Comparison of ENCODE assay signal across 21 cellular contexts in the genomic region with DNA sequence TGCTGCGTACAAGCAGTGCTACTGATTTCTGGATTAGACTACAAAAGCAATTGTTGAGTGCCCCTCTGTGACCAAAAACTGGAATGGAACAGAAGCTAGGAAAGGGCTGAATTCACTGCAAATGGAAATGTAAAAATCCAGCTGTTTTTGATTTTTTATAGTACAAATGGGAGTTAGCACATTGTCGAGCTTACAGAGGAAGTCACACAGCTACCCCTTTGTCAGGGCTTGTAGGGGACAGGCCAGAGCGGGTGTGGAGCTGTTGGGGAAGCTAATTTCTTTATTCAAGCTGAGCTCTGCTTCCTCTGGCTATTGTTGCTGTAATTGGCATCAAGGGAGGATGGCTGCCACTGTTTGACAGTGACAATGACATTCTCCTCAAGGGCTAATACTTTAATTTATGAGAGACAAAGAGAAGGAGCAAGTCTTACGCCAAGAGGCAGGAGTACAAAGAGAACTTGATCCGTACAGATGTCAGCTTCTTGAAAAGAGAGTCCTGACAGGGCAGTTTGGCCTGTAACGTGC.
DNase-seq lines count a peak whose midpoint lies in the region; ATAC-seq and TF ChIP-seq lines count a peak whose summit lies in the region.
"Had no signal": no experiment of that assay in that cellular context is flagged by ENCODE, and none has a peak within 500 bp of the region (broad histone marks: within the 10 kb centered on the region; RNA-seq: fewer than 3 reads in every experiment).

No MANE protein-coding gene starts in this region.

- TF ChIP-seq CTCF in epithelial cell of esophagus (IDR thresholded peaks at IDR 0.05; ENCODE audit: insufficient read depth, low read depth, low read length, missing control alignments) (no peak), neural cell (IDR thresholded peaks at IDR 0.05; ENCODE audit: poor library complexity, severe bottlenecking) (peak; percentile 32), right atrium auricular region (IDR thresholded peaks at IDR 0.05) (no peak)

- H3K9me3 ChIP-seq in neural cell (ENCODE audit: low read length) (no peaks in the 10 kb centered on the region), right atrium auricular region (no peaks in the 10 kb centered on the region)
- H3K9me3 ChIP-seq: colonic mucosa, esophagus muscularis mucosa, ovary, thoracic aorta had no signal

- ATAC-seq in left cardiac atrium: no peak
- ATAC-seq: effector memory CD8-positive, alpha-beta T cell; HepG2; sciatic nerve had no signal

- H3K36me3 ChIP-seq in neural cell (ENCODE audit: insufficient read depth, low read length): no peaks in the 10 kb centered on the region
- H3K36me3 ChIP-seq in right atrium auricular region: no peaks in the 10 kb centered on the region
- H3K36me3 ChIP-seq: colonic mucosa, esophagus muscularis mucosa, ovary, thoracic aorta had no signal

- peak; percentile 81 for TF ChIP-seq EP300 in neural cell (conservative IDR thresholded peaks at IDR 0.05; ENCODE audit: poor library complexity, severe bottlenecking)

- no peak overlapping the region for H2AFZ ChIP-seq in neural cell (ENCODE audit: low read depth, low read length)

- peaks cover 17% of the 10 kb centered on the region for H3F3A ChIP-seq in neural cell (ENCODE audit: insufficient read depth, low read length, poor library complexity, severe bottlenecking)

- H3K79me2 ChIP-seq in neural cell (replicated peaks; ENCODE audit: insufficient read depth, low read length): no peaks in the 10 kb centered on the region

- DNase-seq in COR-L47 (lab: John Stamatoyannopoulos, UW): peak; percentile 66
- peak; percentile 48 for DNase-seq in NCI-H2227 (lab: John Stamatoyannopoulos, UW; ENCODE audit: unreplicated experiment)
- peak; percentile 21 for DNase-seq in epithelial cell of esophagus (ENCODE audit: low read depth)
- DNase-seq in CD1c-positive myeloid dendritic cell (ENCODE audit: extremely low spot score): no peak
- no peak for DNase-seq in right atrium auricular region (ENCODE audit: low spot score)
- DNase-seq in left cardiac atrium: no peak
- DNase-seq: activated CD4-positive, alpha-beta T cell treated with anti-CD3 and anti-CD28 coated beads for 1 hour; activated gamma-delta T cell treated with Interleukin-2 at 50 U/mL for 16 hours; CD4-positive, CD25-positive, alpha-beta regulatory T cell; colonic mucosa; effector memory CD8-positive, alpha-beta T cell; NCI-H1930; ovary; stimulated activated CD4-positive, alpha-beta T cell treated with anti-CD3 and anti-CD28 coated beads, Interleukin-4, amount 100 ng/mL, for 4 hours; stimulated activated naive CD4-positive, alpha-beta T cell had no signal

- H3K4me3 ChIP-seq in epithelial cell of esophagus (ENCODE audit: low read length) (no peak overlapping the region), neural cell (ENCODE audit: low read length) (peak overlapping the region; percentile 31), right atrium auricular region (no peak overlapping the region)
- H3K4me3 ChIP-seq: colonic mucosa, esophagus muscularis mucosa, ovary, thoracic aorta had no signal

- TF ChIP-seq RAD21 in neural cell (conservative IDR thresholded peaks at IDR 0.05): peak; percentile 47

- H4K20me1 ChIP-seq in neural cell (ENCODE audit: insufficient read depth): no peaks in the 10 kb centered on the region

- H3K27ac ChIP-seq in neural cell (ENCODE audit: low read length): peak overlapping the region; percentile 86
- H3K27ac ChIP-seq in right atrium auricular region: no peak overlapping the region
- H3K27ac ChIP-seq: colonic mucosa, esophagus muscularis mucosa, HL-60, ovary, thoracic aorta had no signal

- H3K9me2 ChIP-seq in neural cell (ENCODE audit: insufficient read depth, low read length): no peaks in the 10 kb centered on the region

- intact Hi-C loops in left cardiac atrium (cut with DNase I): no loop called here

- H3K4me2 ChIP-seq in neural cell (ENCODE audit: low read length): no peak overlapping the region

- no peaks in the 10 kb centered on the region for H3K4me1 ChIP-seq in right atrium auricular region
- H3K4me1 ChIP-seq: colonic mucosa, esophagus muscularis mucosa had no signal

- peak overlapping the region; percentile 6 for H3K9ac ChIP-seq in neural cell (ENCODE audit: low read length)

- H3K27me3 ChIP-seq in neural cell (ENCODE audit: insufficient read depth, low read depth, low read length) (no peaks in the 10 kb centered on the region), right atrium auricular region (no peaks in the 10 kb centered on the region)
- H3K27me3 ChIP-seq: colonic mucosa, ovary had no signal

TF ChIP-seq in neural cell, 6 proteins besides CTCF, POLR2A, EP300 and RAD21:
- TF ChIP-seq POLR2AphosphoS5 (IDR thresholded peaks at IDR 0.05) (peak; percentile 58), MXI1 (conservative IDR thresholded peaks at IDR 0.05; ENCODE audit: poor library complexity, severe bottlenecking) (no peak), SMC3 (conservative IDR thresholded peaks at IDR 0.05; ENCODE audit: poor library complexity) (peak; percentile 34), TAF1 (IDR thresholded peaks at IDR 0.05; ENCODE audit: low read depth) (no peak)
- TF ChIP-seq, protein P1, sequence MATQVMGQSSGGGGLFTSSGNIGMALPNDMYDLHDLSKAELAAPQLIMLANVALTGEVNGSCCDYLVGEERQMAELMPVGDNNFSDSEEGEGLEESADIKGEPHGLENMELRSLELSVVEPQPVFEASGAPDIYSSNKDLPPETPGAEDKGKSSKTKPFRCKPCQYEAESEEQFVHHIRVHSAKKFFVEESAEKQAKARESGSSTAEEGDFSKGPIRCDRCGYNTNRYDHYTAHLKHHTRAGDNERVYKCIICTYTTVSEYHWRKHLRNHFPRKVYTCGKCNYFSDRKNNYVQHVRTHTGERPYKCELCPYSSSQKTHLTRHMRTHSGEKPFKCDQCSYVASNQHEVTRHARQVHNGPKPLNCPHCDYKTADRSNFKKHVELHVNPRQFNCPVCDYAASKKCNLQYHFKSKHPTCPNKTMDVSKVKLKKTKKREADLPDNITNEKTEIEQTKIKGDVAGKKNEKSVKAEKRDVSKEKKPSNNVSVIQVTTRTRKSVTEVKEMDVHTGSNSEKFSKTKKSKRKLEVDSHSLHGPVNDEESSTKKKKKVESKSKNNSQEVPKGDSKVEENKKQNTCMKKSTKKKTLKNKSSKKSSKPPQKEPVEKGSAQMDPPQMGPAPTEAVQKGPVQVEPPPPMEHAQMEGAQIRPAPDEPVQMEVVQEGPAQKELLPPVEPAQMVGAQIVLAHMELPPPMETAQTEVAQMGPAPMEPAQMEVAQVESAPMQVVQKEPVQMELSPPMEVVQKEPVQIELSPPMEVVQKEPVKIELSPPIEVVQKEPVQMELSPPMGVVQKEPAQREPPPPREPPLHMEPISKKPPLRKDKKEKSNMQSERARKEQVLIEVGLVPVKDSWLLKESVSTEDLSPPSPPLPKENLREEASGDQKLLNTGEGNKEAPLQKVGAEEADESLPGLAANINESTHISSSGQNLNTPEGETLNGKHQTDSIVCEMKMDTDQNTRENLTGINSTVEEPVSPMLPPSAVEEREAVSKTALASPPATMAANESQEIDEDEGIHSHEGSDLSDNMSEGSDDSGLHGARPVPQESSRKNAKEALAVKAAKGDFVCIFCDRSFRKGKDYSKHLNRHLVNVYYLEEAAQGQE (IDR thresholded peaks at IDR 0.05; ENCODE audit: borderline replicate concordance): no peak

Comparison
In these comparisons a context has a peak if more than half of its experiments do, and no peak if none do; other contexts are left out.
1. DNase-seq: peak in COR-L47 (single experiment), NCI-H2227 (single experiment) and epithelial cell of esophagus (single experiment); none in CD1c-positive myeloid dendritic cell (single experiment), right atrium auricular region (single experiment) and left cardiac atrium (single experiment).